Comparison of ENCODE assay signal across 1 cellular context in the genomic region with DNA sequence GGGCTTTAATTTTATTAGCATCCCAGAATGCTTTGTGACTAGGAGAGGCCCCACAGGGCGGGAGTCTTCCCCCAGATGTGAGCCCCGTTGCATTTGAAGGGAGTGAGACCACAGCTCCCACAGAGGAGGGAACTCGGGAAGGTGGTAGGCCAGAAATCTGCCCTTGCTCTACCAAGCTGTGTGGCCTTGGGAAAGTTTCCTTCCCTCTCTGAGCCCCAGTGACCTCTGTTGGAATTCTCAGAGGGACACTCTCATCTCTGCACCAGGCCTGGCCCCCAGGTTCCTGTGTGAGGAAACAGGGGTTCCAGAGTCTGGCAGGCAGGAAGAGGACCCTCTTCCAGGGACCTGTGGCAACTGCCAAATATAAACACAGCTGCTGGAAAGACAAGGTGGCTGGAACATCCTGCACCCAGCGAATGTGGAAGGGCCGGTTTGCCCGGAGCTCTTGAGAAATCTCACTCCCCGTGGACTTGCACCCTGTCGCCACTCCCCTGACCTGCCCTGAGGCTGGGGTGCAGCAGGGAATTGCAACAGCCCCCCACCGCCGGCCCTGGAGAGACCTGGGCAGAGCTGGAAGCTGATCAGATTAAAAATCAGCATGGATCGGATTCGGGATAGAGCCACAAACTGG.
A peak's percentile ranks its signal among the peaks of the same experiment; 100 is the strongest.
TF ChIP-seq lines count a peak whose summit lies in the region.

No MANE protein-coding gene starts in this region.

TF ChIP-seq in A549, 52 proteins besides CTCF, POLR2A, EP300 and RAD21 (continued from another document):
- no peak for TF ChIP-seq USF2 (IDR thresholded peaks at IDR 0.05)
- no peak for TF ChIP-seq CHD4 (IDR thresholded peaks at IDR 0.05; ENCODE audit: borderline replicate concordance)
- peak; percentile 61; the same call in 1 of the 2 replicates for TF ChIP-seq KDM1A (IDR thresholded peaks at IDR 0.05; ENCODE audit: low read depth)
- TF ChIP-seq, protein P1, sequence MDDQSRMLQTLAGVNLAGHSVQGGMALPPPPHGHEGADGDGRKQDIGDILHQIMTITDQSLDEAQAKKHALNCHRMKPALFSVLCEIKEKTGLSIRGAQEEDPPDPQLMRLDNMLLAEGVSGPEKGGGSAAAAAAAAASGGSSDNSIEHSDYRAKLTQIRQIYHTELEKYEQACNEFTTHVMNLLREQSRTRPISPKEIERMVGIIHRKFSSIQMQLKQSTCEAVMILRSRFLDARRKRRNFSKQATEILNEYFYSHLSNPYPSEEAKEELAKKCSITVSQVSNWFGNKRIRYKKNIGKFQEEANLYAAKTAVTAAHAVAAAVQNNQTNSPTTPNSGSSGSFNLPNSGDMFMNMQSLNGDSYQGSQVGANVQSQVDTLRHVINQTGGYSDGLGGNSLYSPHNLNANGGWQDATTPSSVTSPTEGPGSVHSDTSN (IDR thresholded peaks at IDR 0.05), result no peak
- peak; percentile 59 for TF ChIP-seq ZFP36 (IDR thresholded peaks at IDR 0.05; ENCODE audit: borderline replicate concordance, partially characterized antibody)
- TF ChIP-seq NPAS2 (CRISPR knock-in tag; IDR thresholded peaks at IDR 0.05; ENCODE audit: borderline replicate concordance), result no peak
- no peak for TF ChIP-seq ESRRA (IDR thresholded peaks at IDR 0.05; ENCODE audit: borderline replicate concordance, low read length)
- TF ChIP-seq HOXB13 (CRISPR knock-in tag; IDR thresholded peaks at IDR 0.05; ENCODE audit: low read depth), result no peak
- no peak for TF ChIP-seq SMC3 (IDR thresholded peaks at IDR 0.05)
- TF ChIP-seq TP53 (CRISPR knock-in tag; IDR thresholded peaks at IDR 0.05), result no peak
